In the genomic region with DNA sequence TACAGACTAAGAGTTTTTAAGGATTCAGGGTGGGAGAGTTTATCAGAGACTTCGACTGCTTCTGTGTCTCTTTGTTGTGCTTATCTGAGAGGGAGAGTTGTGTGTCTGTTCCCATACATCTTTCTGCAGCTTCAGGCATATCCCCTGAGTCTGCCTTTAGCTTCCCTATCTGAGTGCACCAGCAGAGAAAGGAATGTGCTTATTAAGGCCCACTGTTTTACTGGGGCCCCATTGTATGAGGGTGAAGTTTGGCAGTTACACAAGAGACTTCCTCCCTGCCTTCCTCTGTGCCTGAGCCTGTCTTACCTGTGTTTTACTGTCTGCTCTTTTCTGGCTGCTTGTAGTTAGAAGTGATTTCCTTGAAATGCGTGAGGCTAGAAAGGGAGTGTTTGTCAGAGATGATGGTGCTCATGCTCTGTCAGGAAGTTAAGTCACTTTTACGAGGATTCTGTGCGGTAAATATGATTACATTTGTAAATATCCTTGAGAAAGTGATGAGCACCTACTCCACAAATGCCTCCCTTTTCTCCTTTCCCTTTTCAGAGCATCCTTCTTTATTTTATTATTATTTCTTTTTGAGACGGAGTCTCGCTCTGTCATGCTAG, we compare ENCODE assay signal across 23 cellular contexts.
"Had no signal": no experiment of that assay in that cellular context is flagged by ENCODE, and none has a peak within 500 bp of the region (broad histone marks: within the 10 kb centered on the region; RNA-seq: fewer than 3 reads in every experiment).

No MANE protein-coding gene starts in this region.

- H3K4me3 ChIP-seq: cardiac muscle cell, left lung, right lobe of liver, skin epidermis, stomach, suprapubic skin, transverse colon, vagina had no signal

- H3K9me3 ChIP-seq: left lung, right lobe of liver, suprapubic skin, transverse colon, vagina had no signal

- H3K27ac ChIP-seq: cardiac muscle cell, foreskin keratinocyte, left lung, right lobe of liver, skin epidermis, stomach, suprapubic skin, transverse colon, vagina had no signal

- H3K36me3 Mint-ChIP-seq: activated CD8-positive, alpha-beta memory T cell treated with anti-CD3 and anti-CD28 coated beads, Interleukin-2, amount 10 ng/mL, durations not matched to agents 7 days and 5 days; activated naive CD4-positive, alpha-beta T cell treated with anti-CD3 and anti-CD28 coated beads, Interleukin-2, amount 10 ng/mL, durations not matched to agents 7 days and 5 days; stimulated activated memory B cell treated with anti-CD40 and anti-IgM and Interleukin-4, amounts not matched to agents 10 μg/mL and 1 μg/mL and 100 μg/mL, for 72 hours; T-cell had no signal

- H3K27me3 ChIP-seq: cardiac muscle cell, foreskin keratinocyte, left lung, right lobe of liver, stomach, suprapubic skin, transverse colon, vagina had no signal

- H3K27me3 Mint-ChIP-seq: activated CD8-positive, alpha-beta memory T cell treated with anti-CD3 and anti-CD28 coated beads, Interleukin-2, amount 10 ng/mL, durations not matched to agents 7 days and 5 days; activated CD8-positive, alpha-beta T cell treated with anti-CD3 and anti-CD28 coated beads for 36 hours; activated naive CD4-positive, alpha-beta T cell treated with anti-CD3 and anti-CD28 coated beads, Interleukin-2, amount 10 ng/mL, durations not matched to agents 7 days and 5 days; stimulated activated memory B cell treated with anti-CD40 and anti-IgM and Interleukin-4, amounts not matched to agents 10 μg/mL and 1 μg/mL and 100 μg/mL, for 72 hours; T-cell had no signal

- H3K27ac Mint-ChIP-seq: activated CD8-positive, alpha-beta memory T cell treated with anti-CD3 and anti-CD28 coated beads, Interleukin-2, amount 10 ng/mL, durations not matched to agents 7 days and 5 days; activated CD8-positive, alpha-beta T cell treated with anti-CD3 and anti-CD28 coated beads for 36 hours; activated naive CD4-positive, alpha-beta T cell treated with anti-CD3 and anti-CD28 coated beads, Interleukin-2, amount 10 ng/mL, durations not matched to agents 7 days and 5 days; nephron; stimulated activated memory B cell treated with anti-CD40 and anti-IgM and Interleukin-4, amounts not matched to agents 10 μg/mL and 1 μg/mL and 100 μg/mL, for 72 hours; T-cell; T-helper 2 cell treated with Interferon-gamma antibody and Interleukin-4, amounts not matched to agents 5 μg/mL and 100 μg/mL, for 36 hours had no signal

- H3K9me3 Mint-ChIP-seq: nephron had no signal

- DNase-seq: activated CD4-positive, alpha-beta T cell treated with anti-CD3 and anti-CD28 coated beads for 48 hours; activated CD4-positive, CD25-positive, alpha-beta regulatory T cell; activated CD8-positive, alpha-beta memory T cell treated with anti-CD3 and anti-CD28 coated beads, Interleukin-2, amount 10 ng/mL, durations not matched to agents 7 days and 5 days; activated CD8-positive, alpha-beta T cell treated with anti-CD3 and anti-CD28 coated beads for 36 hours; activated effector memory CD4-positive, alpha-beta T cell treated with anti-CD3 and anti-CD28 coated beads, Interleukin-2, amount 50 U/mL, for 16 hours; activated naive CD4-positive, alpha-beta T cell treated with anti-CD3 and anti-CD28 coated beads, Interleukin-2, amount 10 ng/mL, durations not matched to agents 7 days and 5 days; activated T-cell treated with anti-CD3 and anti-CD28 coated beads for 4 hours; foreskin keratinocyte; kidney glomerular epithelial cell; occipital lobe; right lobe of liver; stimulated activated CD4-positive, alpha-beta T cell treated with anti-CD3 and anti-CD28 coated beads, Interleukin-2, amount 100 ng/mL, for 24 hours; stomach; T-cell; transverse colon had no signal

- ATAC-seq: activated CD8-positive, alpha-beta memory T cell treated with anti-CD3 and anti-CD28 coated beads, Interleukin-2, amount 10 ng/mL, durations not matched to agents 7 days and 5 days; activated CD8-positive, alpha-beta T cell treated with anti-CD3 and anti-CD28 coated beads for 36 hours; foreskin keratinocyte; left lung; right lobe of liver; stimulated activated memory B cell treated with anti-CD40 and anti-IgM and Interleukin-4, amounts not matched to agents 10 μg/mL and 1 μg/mL and 100 μg/mL, for 72 hours; T-cell had no signal

- H3K4me1 Mint-ChIP-seq: activated CD8-positive, alpha-beta memory T cell treated with anti-CD3 and anti-CD28 coated beads, Interleukin-2, amount 10 ng/mL, durations not matched to agents 7 days and 5 days; activated naive CD4-positive, alpha-beta T cell treated with anti-CD3 and anti-CD28 coated beads, Interleukin-2, amount 10 ng/mL, durations not matched to agents 7 days and 5 days; nephron; stimulated activated memory B cell treated with anti-CD40 and anti-IgM and Interleukin-4, amounts not matched to agents 10 μg/mL and 1 μg/mL and 100 μg/mL, for 72 hours; T-cell had no signal

- H3K4me3 Mint-ChIP-seq: activated CD8-positive, alpha-beta memory T cell treated with anti-CD3 and anti-CD28 coated beads, Interleukin-2, amount 10 ng/mL, durations not matched to agents 7 days and 5 days; activated CD8-positive, alpha-beta T cell treated with anti-CD3 and anti-CD28 coated beads for 36 hours; activated naive CD4-positive, alpha-beta T cell treated with anti-CD3 and anti-CD28 coated beads, Interleukin-2, amount 10 ng/mL, durations not matched to agents 7 days and 5 days; nephron; stimulated activated memory B cell treated with anti-CD40 and anti-IgM and Interleukin-4, amounts not matched to agents 10 μg/mL and 1 μg/mL and 100 μg/mL, for 72 hours; T-cell; T-helper 2 cell treated with Interferon-gamma antibody and Interleukin-4, amounts not matched to agents 5 μg/mL and 100 μg/mL, for 36 hours had no signal

- H3K4me1 ChIP-seq: foreskin keratinocyte, left lung, right lobe of liver, stomach, suprapubic skin, transverse colon, vagina had no signal

- H3K36me3 ChIP-seq: cardiac muscle cell, left lung, right lobe of liver, stomach, suprapubic skin, transverse colon, vagina had no signal
